Comparison of ENCODE assay signal across 8 cellular contexts in genomic region chr20:36065427-36065998, GRCh38.
DNase-seq lines count a peak whose midpoint lies in the region; ATAC-seq and TF ChIP-seq lines count a peak whose summit lies in the region.

No MANE protein-coding gene starts in this region.

- no peaks in the 10 kb centered on the region for H3K4me1 ChIP-seq in Panc1 (ENCODE audit: control insufficient read depth, insufficient read depth, low read length)
- peaks cover 0 to 10% of the 10 kb centered on the region in 2 donors for H3K4me1 ChIP-seq in esophagus (ENCODE audit: control insufficient read depth in 2 of 2, insufficient read depth in 2 of 2, low read length in 1 of 2)

- H3K4me3 Mint-ChIP-seq in osteocyte (ENCODE audit: unreplicated experiment), result peak overlapping the region; percentile 71

- TF ChIP-seq CTCF in C4-2B (conservative IDR thresholded peaks at IDR 0.05), result no peak
- no peak for TF ChIP-seq CTCF in Panc1 (IDR thresholded peaks at IDR 0.05)
- no peak for TF ChIP-seq CTCF in osteocyte (IDR thresholded peaks at IDR 0.05)
- no peak for TF ChIP-seq CTCF in GM20000 (IDR thresholded peaks at IDR 0.05; ENCODE audit: extremely low read depth, missing control alignments)

- 54 to 58% methylated on average over 24 of the region's 24 CpGs for WGBS in esophagus, 2 donors

- peak overlapping the region; percentile 77 for H3K27ac Mint-ChIP-seq in osteocyte (ENCODE audit: unreplicated experiment)

- in situ Hi-C loops in Panc1 (cut with HindIII; ENCODE audit: low pct_unique_long_range_greater_than_20kb, low sequenced_read_pairs), result no loop called here

- intact Hi-C loops in Panc1 (cut with micrococcal nuclease; ENCODE audit: unreplicated experiment), result no loop called here

- no peaks in the 10 kb centered on the region for H3K36me3 Mint-ChIP-seq in osteocyte (ENCODE audit: unreplicated experiment)

- POLR2A ChIA-PET in Panc1 (lab: Charles Lee), result no interaction called here

- H3K27me3 Mint-ChIP-seq in osteocyte (ENCODE audit: unreplicated experiment), result no peaks in the 10 kb centered on the region

- peak overlapping the region; percentile 66 to 69 for H3K4me3 ChIP-seq in Panc1 (ENCODE audit: low read depth in 2 of 2, low read length in 2 of 2)
- H3K4me3 ChIP-seq in esophagus (ENCODE audit: low read depth in 1 of 2, low read length in 2 of 2), result peak overlapping the region; percentile 62 to 80

- H3K9me3 Mint-ChIP-seq in osteocyte (ENCODE audit: unreplicated experiment), result no peaks in the 10 kb centered on the region

- CTCF ChIA-PET in Panc1 (lab: Charles Lee), result interaction anchor here (1.6 kb wide), 1 partner anchor 73 kb away, joined by 7 read pairs; no protein-coding TSS in a partner anchor

- DNase-seq in Panc1 (ENCODE audit: low read depth, low spot score) (no peak), osteocyte (ENCODE audit: extremely low spot score, unreplicated experiment) (no peak), SW480 (ENCODE audit: low spot score) (no peak), kidney glomerular epithelial cell (lab: John Stamatoyannopoulos, UW) (no peak), GM20000 (ENCODE audit: low spot score) (no peak)

- H3K27me3 ChIP-seq in Panc1 (ENCODE audit: control insufficient read depth, insufficient read depth, low read length) (no peaks in the 10 kb centered on the region), esophagus (ENCODE audit: control insufficient read depth in 1 of 2, insufficient read depth in 2 of 2, low read length in 2 of 2) (no peaks in the 10 kb centered on the region)

- H3K9me3 ChIP-seq in Panc1 (ENCODE audit: control insufficient read depth, insufficient read depth, low read depth, low read length) (no peaks in the 10 kb centered on the region), esophagus (ENCODE audit: control insufficient read depth in 2 of 2, insufficient read depth in 1 of 2, low read depth in 1 of 2, low read length in 1 of 2) (no peaks in the 10 kb centered on the region)

- ATAC-seq in Panc1 (no peak), HG03280 (IDR thresholded peaks at IDR 0.05; ENCODE audit: unreplicated experiment) (no peak)

- H3K4me1 Mint-ChIP-seq in osteocyte (ENCODE audit: unreplicated experiment), result peaks cover 17% of the 10 kb centered on the region

- H3K36me3 ChIP-seq in Panc1 (ENCODE audit: control insufficient read depth, insufficient read depth, low read length), result no peaks in the 10 kb centered on the region
- no peaks in the 10 kb centered on the region for H3K36me3 ChIP-seq in esophagus (ENCODE audit: control insufficient read depth in 2 of 2, insufficient read depth in 2 of 2, low read length in 1 of 2)

- H3K27ac ChIP-seq in C4-2B (peak overlapping the region; percentile 64), Panc1 (ENCODE audit: low read length) (no peak overlapping the region), esophagus (ENCODE audit: low read depth in 2 of 2, low read length in 1 of 2) (peak overlapping the region; percentile 72 to 93)

- no TSS peak for BruUV-seq in Panc1 (replicated peaks; lab: Mats Ljungman, UMichigan)
